37 cellular contexts compared by ENCODE assay signal in genomic region chr6:142079130-142079529, GRCh38. TPM values are rescaled to one million over a fixed set of nuclear protein-coding genes. Genes with fewer than 3 reads are reported as not detected.
"Had no signal": no experiment of that assay in that cellular context is flagged by ENCODE, and none has a peak within 500 bp of the region (broad histone marks: within the 10 kb centered on the region; RNA-seq: fewer than 3 reads in every experiment).

No MANE protein-coding gene starts in this region.

- H3K4me1 ChIP-seq: neural progenitor cell, parathyroid adenoma, psoas muscle, spleen, stomach, thyroid gland, tibial nerve, upper lobe of left lung, vagina had no signal

- H3K36me3 Mint-ChIP-seq: naive thymus-derived CD4-positive, alpha-beta T cell; natural killer cell; neural progenitor cell; stimulated activated memory B cell treated with anti-CD40 and anti-IgM and Interleukin-4, amounts not matched to agents 10 μg/mL and 1 μg/mL and 100 μg/mL, for 72 hours had no signal

- H3K4me1 Mint-ChIP-seq: nephron; stimulated activated memory B cell treated with anti-CD40 and anti-IgM and Interleukin-4, amounts not matched to agents 10 μg/mL and 1 μg/mL and 100 μg/mL, for 72 hours had no signal

- H3K4me3 Mint-ChIP-seq: naive thymus-derived CD4-positive, alpha-beta T cell; natural killer cell; nephron; neural progenitor cell; stimulated activated memory B cell treated with anti-CD40 and anti-IgM and Interleukin-4, amounts not matched to agents 10 μg/mL and 1 μg/mL and 100 μg/mL, for 72 hours; stimulated activated naive CD8-positive, alpha-beta T cell treated with anti-CD3 and anti-CD28 coated beads, Interleukin-15, Interleukin-2, amounts not matched to agents 100 ng/mL and 50 ng/mL, for 24 hours had no signal

- H2AFZ ChIP-seq: neural progenitor cell, parathyroid adenoma had no signal

- H3K9me3 Mint-ChIP-seq: nephron; neural progenitor cell; stimulated activated naive CD8-positive, alpha-beta T cell treated with anti-CD3 and anti-CD28 coated beads, Interleukin-15, Interleukin-2, amounts not matched to agents 100 ng/mL and 50 ng/mL, for 24 hours had no signal

- H3K9me3 ChIP-seq: ovary, psoas muscle, spleen, stomach, thoracic aorta, thyroid gland, tibial nerve, upper lobe of left lung, vagina had no signal

- H3K79me2 ChIP-seq: parathyroid adenoma had no signal

- H3K27me3 Mint-ChIP-seq: stimulated activated memory B cell treated with anti-CD40 and anti-IgM and Interleukin-4, amounts not matched to agents 10 μg/mL and 1 μg/mL and 100 μg/mL, for 72 hours had no signal

- ATAC-seq: naive thymus-derived CD4-positive, alpha-beta T cell; natural killer cell; psoas muscle; right cardiac atrium; sciatic nerve; stimulated activated memory B cell treated with anti-CD40 and anti-IgM and Interleukin-4, amounts not matched to agents 10 μg/mL and 1 μg/mL and 100 μg/mL, for 72 hours had no signal

- DNase-seq: naive thymus-derived CD4-positive, alpha-beta T cell; natural killer cell; occipital lobe; ovary; posterior cingulate gyrus; psoas muscle; right cardiac atrium; spleen; stimulated activated CD4-positive, alpha-beta T cell treated with anti-CD3 and anti-CD28 coated beads, Interleukin-12 subunit alpha, Interleukin-12 subunit beta, amount 100 ng/mL, for 4 hours; stimulated activated CD4-positive, alpha-beta T cell treated with anti-CD3 and anti-CD28 coated beads, Interleukin-1b, Interleukin-23, amount 100 ng/mL, for 48 hours; stimulated activated CD4-positive, alpha-beta T cell treated with anti-CD3 and anti-CD28 coated beads, Interleukin-4, amount 100 ng/mL, for 1 hour; stimulated activated CD4-positive, alpha-beta T cell treated with anti-CD3 and anti-CD28 coated beads, Interleukin-4, amount 100 ng/mL, for 4 hours; stimulated activated CD8-positive, alpha-beta memory T cell treated with anti-CD3 and anti-CD28 coated beads, Interleukin-4, amount 100 ng/mL, for 48 hours; stimulated activated naive CD4-positive, alpha-beta T cell; stomach; thyroid gland; trophoblast cell; upper lobe of left lung had no signal

- H3K4me3 ChIP-seq: neural progenitor cell, ovary, psoas muscle, skin epidermis, smooth muscle cell, spleen, stomach, thoracic aorta, thyroid gland, tibial nerve, upper lobe of left lung, vagina had no signal

- H3K36me3 ChIP-seq: neural progenitor cell, ovary, spleen, stomach, thoracic aorta, thyroid gland, tibial nerve, upper lobe of left lung, vagina had no signal

- H3K9ac ChIP-seq: neural progenitor cell, parathyroid adenoma had no signal

- FAIRE-seq: urothelium cell line had no signal

- H3K27ac ChIP-seq: neural progenitor cell, ovary, parathyroid adenoma, psoas muscle, skin epidermis, spleen, stomach, thoracic aorta, thyroid gland, tibial nerve, upper lobe of left lung, vagina had no signal

- H3K27me3 ChIP-seq: neural progenitor cell, ovary, spleen, stomach, thyroid gland, tibial nerve, upper lobe of left lung, vagina had no signal

- H3K27ac Mint-ChIP-seq: naive thymus-derived CD4-positive, alpha-beta T cell; natural killer cell; nephron; neural progenitor cell; progenitor cell of endocrine pancreas; stimulated activated memory B cell treated with anti-CD40 and anti-IgM and Interleukin-4, amounts not matched to agents 10 μg/mL and 1 μg/mL and 100 μg/mL, for 72 hours had no signal

- H3K4me2 ChIP-seq: neural progenitor cell, smooth muscle cell had no signal

RNA-seq across cellular contexts. Expression of gene GJE1, which starts 53.6 kb away (rescaled TPM):
- total RNA-seq: naive thymus-derived CD4-positive, alpha-beta T cell; natural killer cell; occipital lobe; osteoblast; ovary; progenitor cell of endocrine pancreas; psoas muscle; renal cortical epithelial cell; right cardiac atrium; sciatic nerve; smooth muscle cell; spleen; stomach; subcutaneous adipose tissue; temporal lobe; thoracic aorta; thyroid gland; tibial nerve; upper lobe of left lung; ureter; vagina had no signal
- polyA plus RNA-seq: naive thymus-derived CD4-positive, alpha-beta T cell; neural cell; ovary; psoas muscle; right cardiac atrium; smooth muscle cell; spleen; stomach had no signal
